In genomic region chr10:79245539-79246208, GRCh38 we compare ENCODE assay signal across 9 cellular contexts.
A peak's percentile ranks its signal among the peaks of the same experiment; 100 is the strongest.
DNase-seq lines count a peak whose midpoint lies in the region; ATAC-seq and TF ChIP-seq lines count a peak whose summit lies in the region.
"Had no signal": no experiment of that assay in that cellular context is flagged by ENCODE, and none has a peak within 500 bp of the region (broad histone marks: within the 10 kb centered on the region; RNA-seq: fewer than 3 reads in every experiment).

No MANE protein-coding gene starts in this region.

- H3K36me3 Mint-ChIP-seq in neural progenitor cell: peaks cover 2% of the 10 kb centered on the region

- H3K9me3 Mint-ChIP-seq in neural progenitor cell: no peaks in the 10 kb centered on the region
- H3K9me3 Mint-ChIP-seq: endodermal cell had no signal

- peaks cover 60% of the 10 kb centered on the region for H3K79me2 ChIP-seq in neural progenitor cell (ENCODE audit: low read depth)

- H3K27ac ChIP-seq in body of pancreas (peak overlapping the region; percentile 74 to 87 (median 82)), neural progenitor cell (no peak overlapping the region)

- H3K27ac Mint-ChIP-seq in neural progenitor cell: no peak overlapping the region
- H3K27ac Mint-ChIP-seq: endodermal cell had no signal

- TF ChIP-seq CTCF in body of pancreas (IDR thresholded peaks at IDR 0.05) (no peak), neural progenitor cell (IDR thresholded peaks at IDR 0.05) (no peak)

- ATAC-seq in body of pancreas (no peak), GM18520 (IDR thresholded peaks at IDR 0.05; ENCODE audit: unreplicated experiment) (no peak), GM19467 (IDR thresholded peaks at IDR 0.05; ENCODE audit: unreplicated experiment) (no peak)

- WGBS in body of pancreas, 2 donors: 78 to 88% methylated on average over 9 of the region's 9 CpGs

- intact Hi-C loops in body of pancreas (cut with DNase I): no loop called here

- TF ChIP-seq POLR2A in GM19099 (IDR thresholded peaks at IDR 0.05; ENCODE audit: extremely low read depth, insufficient read length, low read depth) (peak; percentile 7), body of pancreas (IDR thresholded peaks at IDR 0.05) (no peak)

- peaks cover 45% of the 10 kb centered on the region for H3K4me1 Mint-ChIP-seq in neural progenitor cell

- H3K4me1 ChIP-seq in body of pancreas: peaks cover 71% of the 10 kb centered on the region
- H3K4me1 ChIP-seq in neural progenitor cell: peaks cover 24% of the 10 kb centered on the region

- H3K36me3 ChIP-seq in body of pancreas (replicated peaks in 1 of 2; ENCODE audit: insufficient read depth in 1 of 2, low read depth in 2 of 2): no peaks in the 10 kb centered on the region
- no peaks in the 10 kb centered on the region for H3K36me3 ChIP-seq in neural progenitor cell
- H3K36me3 ChIP-seq in H7 (replicated peaks; ENCODE audit: control insufficient read depth, insufficient read depth, low read length): no peaks in the 10 kb centered on the region

- H3F3A ChIP-seq in neural progenitor cell (ENCODE audit: low read depth): peaks cover 14% of the 10 kb centered on the region

- peak; percentile 39 for DNase-seq in AG08395 (ENCODE audit: low spot score)
- DNase-seq in body of pancreas: no peak
- no peak for DNase-seq in neural progenitor cell (ENCODE audit: low spot score)
- DNase-seq in H7: no peak
- DNase-seq in GOT3 (lab: John Stamatoyannopoulos, UW): no peak
- DNase-seq: endodermal cell had no signal

- H3K27me3 ChIP-seq in body of pancreas (no peaks in the 10 kb centered on the region), neural progenitor cell (peaks cover 24% of the 10 kb centered on the region), H7 (ENCODE audit: control insufficient read depth, insufficient read depth, low read length) (peaks cover 29% of the 10 kb centered on the region)

- H3K4me3 Mint-ChIP-seq in neural progenitor cell: peak overlapping the region; percentile 55
- H3K4me3 Mint-ChIP-seq: endodermal cell had no signal

- H3K9ac ChIP-seq in neural progenitor cell: no peak overlapping the region

- peaks cover 87% of the 10 kb centered on the region for H4K20me1 ChIP-seq in neural progenitor cell (ENCODE audit: low read depth)

- no peak overlapping the region for H2AFZ ChIP-seq in neural progenitor cell (replicated peaks)

- H3K27me3 Mint-ChIP-seq in neural progenitor cell (ENCODE audit: insufficient read depth, low read depth): peaks cover 2% of the 10 kb centered on the region

- no peak overlapping the region for H3K4me2 ChIP-seq in neural progenitor cell

- H3K9me3 ChIP-seq in body of pancreas: no peaks in the 10 kb centered on the region
- H3K9me3 ChIP-seq in neural progenitor cell (ENCODE audit: low read depth): no peaks in the 10 kb centered on the region

- H3K4me3 ChIP-seq in body of pancreas (no peak overlapping the region), neural progenitor cell (no peak overlapping the region), H7 (ENCODE audit: insufficient read depth, low read depth, low read length) (no peak overlapping the region)
